ENCODE assay signal across 9 cellular contexts in genomic region chr11:45930031-45930794, GRCh38. TPM values are rescaled to one million over a fixed set of nuclear protein-coding genes. Genes with fewer than 3 reads are reported as not detected.
A peak's percentile ranks its signal among the peaks of the same experiment; 100 is the strongest.
DNase-seq lines count a peak whose midpoint lies in the region; ATAC-seq, FAIRE-seq and TF ChIP-seq lines count a peak whose summit lies in the region.
"Had no signal": no experiment of that assay in that cellular context is flagged by ENCODE, and none has a peak within 500 bp of the region (broad histone marks: within the 10 kb centered on the region; RNA-seq: fewer than 3 reads in every experiment).

No MANE protein-coding gene starts in this region.

- peak overlapping the region; percentile 95 to 96 (median 96) for H3K27ac Mint-ChIP-seq in IgD-negative memory B cell
- H3K27ac Mint-ChIP-seq in stimulated activated naive CD8-positive, alpha-beta T cell treated with anti-CD3 and anti-CD28 coated beads, Interleukin-15, amount 100 ng/mL, for 72 hours = peak overlapping the region; percentile 37 to 92

- H3K27me3 ChIP-seq in H1 (replicated peaks in 1 of 4; ENCODE audit: control insufficient read depth in 3 of 4, extremely low read depth in 1 of 4, insufficient read depth in 3 of 4, low read length in 3 of 4) = no peaks in the 10 kb centered on the region

- no peak overlapping the region for H3K27ac ChIP-seq in H1 (ENCODE audit: low read depth, low read length)

- peak; percentile 31; the same call in 1 of the 2 replicates for TF ChIP-seq POLR2A in Raji (IDR thresholded peaks at IDR 0.05; ENCODE audit: insufficient read depth, low read depth, low read length)
- no peak for TF ChIP-seq POLR2A in H1 (IDR thresholded peaks at IDR 0.05; ENCODE audit: control extremely low read depth in 1 of 2, low read depth in 2 of 2, low read length in 2 of 2)

- TF ChIP-seq EP300 in H1 (IDR thresholded peaks at IDR 0.05; ENCODE audit: borderline replicate concordance in 1 of 2, low read depth in 2 of 2, low read length in 2 of 2) = no peak

- H3K9me3 ChIP-seq in H1 (ENCODE audit: insufficient read depth in 2 of 2, low read depth in 1 of 2, low read length in 1 of 2) = no peaks in the 10 kb centered on the region

- no peak overlapping the region for H2BK20ac ChIP-seq in H1 (ENCODE audit: low read length)

- H3K9ac ChIP-seq in H1 (replicated peaks in 1 of 4; ENCODE audit: extremely low read depth in 1 of 4, low read depth in 3 of 4, low read length in 3 of 4) = no peak overlapping the region

- ATAC-seq in GM18511 (IDR thresholded peaks at IDR 0.05; ENCODE audit: unreplicated experiment) = peak; percentile 92
- peak; percentile 91 for ATAC-seq in GM21723 (IDR thresholded peaks at IDR 0.05; ENCODE audit: unreplicated experiment)
- peak; percentile 65 for ATAC-seq in stimulated activated naive CD8-positive, alpha-beta T cell treated with anti-CD3 and anti-CD28 coated beads, Interleukin-15, amount 100 ng/mL, for 72 hours

- peaks cover 3 to 12% of the 10 kb centered on the region in 2 experiments for H4K20me1 ChIP-seq in H1 (replicated peaks in 1 of 2; ENCODE audit: control insufficient read depth in 1 of 2, insufficient read depth in 2 of 2, low read length in 2 of 2)

- peak; percentile 6 to 35; a peak in 2 of 4 replicates for TF ChIP-seq RAD21 in H1 (IDR thresholded peaks at IDR 0.05 in 1 of 2, conservative IDR thresholded peaks at IDR 0.05 in 1 of 2; ENCODE audit: low read depth in 2 of 2, low read length in 2 of 2)

- WGBS in H1 (ENCODE audit: extremely low coverage in 1 of 2, insufficient coverage in 1 of 2, insufficient read length in 1 of 2, insufficient replicate concordance in 2 of 2, low coverage in 1 of 2, low lambda C conversion rate in 2 of 2, missing lambda C conversion rate in 1 of 2), 2 experiments = 89% methylated on average over 14 of the region's 14 CpGs; no CpG with 5 or more reads in 1 of the 2 experiments

- H4K8ac ChIP-seq in H1 (ENCODE audit: extremely low read depth, insufficient read depth, low read length) = 0 out of 2 replicates have a peak overlapping the region, but pooled peaks have one; percentile 15

- peaks cover 8 to 46% (median 31%) of the 10 kb centered on the region in 4 experiments for H3K36me3 ChIP-seq in H1 (ENCODE audit: control insufficient read depth in 2 of 4, insufficient read depth in 4 of 4, low read length in 3 of 4)

- POLR2A ChIA-PET in H1 (lab: Charles Lee; ENCODE audit: partially characterized antibody) = interaction anchor here (0.9 to 13.6 kb wide), 11 partner anchors 6 to 414 kb away, joined by 3 to 115 read pairs (median 4); partner anchors contain the start of genes LARGE2 and PEX16

- DNase-seq in H1 (ENCODE audit: low read depth in 1 of 2, low spot score in 2 of 2) (no peak), iPS-NIHi11 (ENCODE audit: low spot score) (no peak), H4 (ENCODE audit: low spot score) (no peak)
- DNase-seq in stimulated activated naive CD8-positive, alpha-beta T cell treated with anti-CD3 and anti-CD28 coated beads, Interleukin-15, amount 100 ng/mL, for 72 hours = no peak

- no peak overlapping the region for H2BK120ac ChIP-seq in H1 (replicated peaks; ENCODE audit: low read depth, low read length)

- no peak overlapping the region for H3K18ac ChIP-seq in H1 (ENCODE audit: extremely low read depth, low read length)

- peaks cover 3% of the 10 kb centered on the region for H3K27me3 Mint-ChIP-seq in IgD-negative memory B cell
- H3K27me3 Mint-ChIP-seq in stimulated activated naive CD8-positive, alpha-beta T cell treated with anti-CD3 and anti-CD28 coated beads, Interleukin-15, amount 100 ng/mL, for 72 hours = no peaks in the 10 kb centered on the region

- peaks cover 2% of the 10 kb centered on the region for H3K79me1 ChIP-seq in H1 (ENCODE audit: low read depth, low read length)

- CTCF ChIA-PET in H1 (lab: Charles Lee; ENCODE audit: partially characterized antibody) = interaction anchor here (0.6 to 3.2 kb wide), 15 partner anchors 9 to 404 kb away, joined by 3 to 12 read pairs (median 4); no protein-coding TSS in a partner anchor

- H3K4me2 ChIP-seq in H1 (ENCODE audit: insufficient read depth in 1 of 2, low read depth in 2 of 2, low read length in 2 of 2) = no peak overlapping the region

- H3K23me2 ChIP-seq in H1 (ENCODE audit: low read depth, low read length) = no peaks in the 10 kb centered on the region

- no peak overlapping the region for H3K4ac ChIP-seq in H1 (replicated peaks; ENCODE audit: insufficient read length, low read depth, low read length)

- peaks cover 6% of the 10 kb centered on the region for H3K36me3 Mint-ChIP-seq in IgD-negative memory B cell

- no peak overlapping the region for H2AFZ ChIP-seq in H1 (ENCODE audit: low read length)

- H2BK15ac ChIP-seq in H1 (ENCODE audit: low read length) = no peak overlapping the region

- peak overlapping the region; percentile 85 to 92 (median 88) for H3K4me3 Mint-ChIP-seq in IgD-negative memory B cell
- H3K4me3 Mint-ChIP-seq in stimulated activated naive CD8-positive, alpha-beta T cell treated with anti-CD3 and anti-CD28 coated beads, Interleukin-15, amount 100 ng/mL, for 72 hours = peak overlapping the region in 1 of 2 donors; percentile 52

- no peak overlapping the region for H2BK12ac ChIP-seq in H1 (ENCODE audit: low read depth, low read length)

- peaks cover 38 to 73% (median 53%) of the 10 kb centered on the region in 3 donors for H3K4me1 Mint-ChIP-seq in IgD-negative memory B cell
- H3K4me1 Mint-ChIP-seq in stimulated activated naive CD8-positive, alpha-beta T cell treated with anti-CD3 and anti-CD28 coated beads, Interleukin-15, amount 100 ng/mL, for 72 hours = peaks cover 43% of the 10 kb centered on the region

- no peak for TF ChIP-seq CTCF in H1 (IDR thresholded peaks at IDR 0.05; ENCODE audit: control extremely low read depth in 1 of 3, insufficient read depth in 1 of 3, low read depth in 1 of 3, low read length in 3 of 3)

- H2BK5ac ChIP-seq in H1 (ENCODE audit: low read depth, low read length) = no peak overlapping the region

- no peaks in the 10 kb centered on the region for H3K9me3 Mint-ChIP-seq in IgD-negative memory B cell
- H3K9me3 Mint-ChIP-seq in stimulated activated naive CD8-positive, alpha-beta T cell treated with anti-CD3 and anti-CD28 coated beads, Interleukin-15, amount 100 ng/mL, for 72 hours = no peaks in the 10 kb centered on the region

- H2AK5ac ChIP-seq in H1 (ENCODE audit: low read depth, low read length) = no peak overlapping the region

- H4K91ac ChIP-seq in H1 (replicated peaks; ENCODE audit: insufficient read length, low read length) = no peak overlapping the region

- H3K4me3 ChIP-seq in H1 (ENCODE audit: extremely low read depth in 1 of 4, insufficient read depth in 2 of 4, low read depth in 3 of 4, low read length in 4 of 4) = no peak overlapping the region

- H3K14ac ChIP-seq in H1 (ENCODE audit: insufficient read length) = no peak overlapping the region

- H4K5ac ChIP-seq in H1 (ENCODE audit: insufficient read length, low read depth, low read length) = no peak overlapping the region

- no peaks in the 10 kb centered on the region for H3K79me2 ChIP-seq in H1 (ENCODE audit: control insufficient read depth in 1 of 2, insufficient read depth in 2 of 2, low read length in 2 of 2)

- H3K23ac ChIP-seq in H1 (ENCODE audit: insufficient read length) = no peak overlapping the region

- H3K56ac ChIP-seq in H1 (replicated peaks; ENCODE audit: insufficient read length, low read depth, low read length) = no peak overlapping the region

- no peaks in the 10 kb centered on the region for H3K4me1 ChIP-seq in H1 (replicated peaks in 1 of 4; ENCODE audit: control insufficient read depth in 3 of 4, insufficient read depth in 4 of 4, low read length in 3 of 4)

- FAIRE-seq in H1 (lab: Jason Lieb, UNC) = no peak

RNA-seq across cellular contexts. Expression of gene LARGE2, which starts 7.8 kb away (rescaled TPM):
- polyA plus RNA-seq in IgD-negative memory B cell (61.7 TPM), H1 (2011; rRNA removed) (137 and 234 TPM in 2 replicates)
- total RNA-seq in H1 (2021; fragmentation: NEBNext Ultra II Directional; extraction: Animal tissue kit (Norgen Biotek cat#: 25700)) = 108 and 111 TPM in 2 replicates
- 102 TPM for polyA plus RNA-seq in H1 (2011; cell fraction: cytosol; rRNA removed)
- polyA plus RNA-seq in H1 (2011; cell fraction: nucleus; rRNA removed) = 281 TPM
- 84.9 to 132 TPM (median 122 TPM) in 4 replicates for polyA plus RNA-seq in H1 (2012, experiment 1 of 2)
- polyA plus RNA-seq in H1 (2012, experiment 2 of 2) = 163 TPM
- 207 TPM for polyA plus RNA-seq in H1 (2013, experiment 1 of 2)
- 217 TPM for polyA plus RNA-seq in H1 (2013, experiment 2 of 2)
- polyA minus RNA-seq in H1 (2011; rRNA and poly(A)+ RNA removed) = 42.7 and 52.0 TPM in 2 replicates
- 50.4 TPM for polyA minus RNA-seq in H1 (2011; cell fraction: cytosol; rRNA and poly(A)+ RNA removed)
- polyA minus RNA-seq in H1 (2011; cell fraction: nucleus; rRNA and poly(A)+ RNA removed) = 42.7 TPM
- total RNA-seq in H4 (2014; rRNA removed; shearing (Covaris generic)) = not detected in 2 replicates

RNA-seq across cellular contexts. Expression of gene PEX16, which starts 12.5 kb away (rescaled TPM):
- polyA plus RNA-seq in IgD-negative memory B cell (73.5 TPM), H1 (2011; rRNA removed) (36.0 and 47.2 TPM in 2 replicates)
- total RNA-seq in H1 (2021; fragmentation: NEBNext Ultra II Directional; extraction: Animal tissue kit (Norgen Biotek cat#: 25700)) = 29.2 and 29.4 TPM in 2 replicates
- polyA plus RNA-seq in H1 (2011; cell fraction: cytosol; rRNA removed) = 46.3 TPM
- polyA plus RNA-seq in H1 (2011; cell fraction: nucleus; rRNA removed) = 68.9 TPM
- 20.7 to 30.4 TPM (median 29.2 TPM) in 4 replicates for polyA plus RNA-seq in H1 (2012, experiment 1 of 2)
- polyA plus RNA-seq in H1 (2012, experiment 2 of 2) = 39.5 TPM
- 19.5 TPM for polyA plus RNA-seq in H1 (2013, experiment 1 of 2)
- polyA plus RNA-seq in H1 (2013, experiment 2 of 2) = 16.5 TPM
- polyA minus RNA-seq in H1 (2011; rRNA and poly(A)+ RNA removed) = 12.2 and 12.5 TPM in 2 replicates
- polyA minus RNA-seq in H1 (2011; cell fraction: cytosol; rRNA and poly(A)+ RNA removed) = 22.0 TPM
- 28.4 TPM for polyA minus RNA-seq in H1 (2011; cell fraction: nucleus; rRNA and poly(A)+ RNA removed)
- total RNA-seq in H4 (2014; rRNA removed; shearing (Covaris generic)) = 31.4 and 43.0 TPM in 2 replicates

RNA-seq across cellular contexts. Expression of gene FREY1, which starts 23.1 kb away (rescaled TPM):
- polyA plus RNA-seq in IgD-negative memory B cell (not detected), H1 (2011; rRNA removed) (0.32 and 1.3 TPM in 2 replicates)
- total RNA-seq in H1 (2021; fragmentation: NEBNext Ultra II Directional; extraction: Animal tissue kit (Norgen Biotek cat#: 25700)) = 1.1 TPM in 1 of 2 replicates, not detected in the other
- polyA plus RNA-seq in H1 (2011; cell fraction: cytosol; rRNA removed) = not detected
- 1.7 TPM for polyA plus RNA-seq in H1 (2011; cell fraction: nucleus; rRNA removed)
- 0.41 to 0.69 TPM (median 0.44 TPM) in 3 of 4 replicates, not detected in the other for polyA plus RNA-seq in H1 (2012, experiment 1 of 2)
- 0.55 TPM for polyA plus RNA-seq in H1 (2012, experiment 2 of 2)
- 0.24 TPM for polyA plus RNA-seq in H1 (2013, experiment 1 of 2)
- 0.28 TPM for polyA plus RNA-seq in H1 (2013, experiment 2 of 2)
- 0.71 and 1.2 TPM in 2 replicates for polyA minus RNA-seq in H1 (2011; rRNA and poly(A)+ RNA removed)
- polyA minus RNA-seq in H1 (2011; cell fraction: cytosol; rRNA and poly(A)+ RNA removed) = not detected
- 5.4 TPM for polyA minus RNA-seq in H1 (2011; cell fraction: nucleus; rRNA and poly(A)+ RNA removed)
- total RNA-seq in H4 (2014; rRNA removed; shearing (Covaris generic)) = 0.51 TPM in 1 of 2 replicates, not detected in the other
- total RNA-seq: RPMI7951 had no signal

RNA-seq across cellular contexts. Expression of gene MAPK8IP1, which starts 44.8 kb away (rescaled TPM):
- polyA plus RNA-seq in IgD-negative memory B cell (0.26 TPM), H1 (2011; rRNA removed) (32.4 and 62.2 TPM in 2 replicates)
- total RNA-seq in H1 (2021; fragmentation: NEBNext Ultra II Directional; extraction: Animal tissue kit (Norgen Biotek cat#: 25700)) = 40.1 and 41.7 TPM in 2 replicates
- 34.1 TPM for polyA plus RNA-seq in H1 (2011; cell fraction: cytosol; rRNA removed)
- polyA plus RNA-seq in H1 (2011; cell fraction: nucleus; rRNA removed) = 60.7 TPM
- 22.2 to 33.3 TPM (median 31.5 TPM) in 4 replicates for polyA plus RNA-seq in H1 (2012, experiment 1 of 2)
- 33.0 TPM for polyA plus RNA-seq in H1 (2012, experiment 2 of 2)
- polyA plus RNA-seq in H1 (2013, experiment 1 of 2) = 21.4 TPM
- 18.9 TPM for polyA plus RNA-seq in H1 (2013, experiment 2 of 2)
- 15.4 and 21.4 TPM in 2 replicates for polyA minus RNA-seq in H1 (2011; rRNA and poly(A)+ RNA removed)
- 35.9 TPM for polyA minus RNA-seq in H1 (2011; cell fraction: cytosol; rRNA and poly(A)+ RNA removed)
- polyA minus RNA-seq in H1 (2011; cell fraction: nucleus; rRNA and poly(A)+ RNA removed) = 19.7 TPM
- 10.7 and 11.9 TPM in 2 replicates for total RNA-seq in H4 (2014; rRNA removed; shearing (Covaris generic))

Comparison
In these comparisons a context has a peak if more than half of its experiments do, and no peak if none do; other contexts are left out.
1. RNA of gene LARGE2, which starts 7.8 kb away (total RNA-seq): 108 to 111 TPM in H1; not detected in H4; every median in the first group is over 100 times any median in the second.
2. Peak in every context shown above with its lines, with median percentiles within 50 percentile points of each other: ATAC-seq.